ENCODE assay signal across 30 cellular contexts in the genomic region with DNA sequence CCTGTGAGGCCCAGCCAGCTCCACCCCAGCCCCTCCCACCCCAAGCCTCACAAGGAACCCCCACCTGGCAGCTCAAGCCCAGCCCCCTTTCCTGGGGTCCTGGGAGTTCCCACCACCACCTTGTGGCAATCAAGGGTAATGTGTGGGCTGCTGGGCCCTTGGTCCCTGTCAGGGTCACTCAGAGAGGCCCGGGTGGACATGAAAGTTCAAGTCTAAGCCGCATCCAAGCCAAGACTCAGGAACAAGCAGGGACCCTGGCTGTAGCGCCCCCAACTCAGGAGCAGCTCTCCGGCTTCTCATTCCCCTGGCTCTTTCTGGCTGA.
"Had no signal": no experiment of that assay in that cellular context is flagged by ENCODE, and none has a peak within 500 bp of the region (broad histone marks: within the 10 kb centered on the region; RNA-seq: fewer than 3 reads in every experiment).

No MANE protein-coding gene starts in this region.

- H3K4me3 ChIP-seq: adrenal gland, body of pancreas, colonic mucosa, gastrocnemius medialis, right atrium auricular region, stomach, thyroid gland, upper lobe of right lung had no signal

- H3K9me3 Mint-ChIP-seq: activated B cell treated with CpG ODN at 0.5 μM for 24 hours; activated CD8-positive, alpha-beta T cell treated with anti-CD3 and anti-CD28 coated beads for 36 hours had no signal

- H3K4me1 Mint-ChIP-seq: activated B cell treated with CpG ODN at 0.5 μM for 24 hours, mesothelial cell of epicardium had no signal

- H3K4me3 Mint-ChIP-seq: activated B cell treated with CpG ODN at 0.5 μM for 24 hours; activated CD8-positive, alpha-beta T cell treated with anti-CD3 and anti-CD28 coated beads for 36 hours; activated naive CD8-positive, alpha-beta T cell; mesothelial cell of epicardium; naive B cell; stimulated activated naive B cell treated with anti-CD40 and anti-IgM and Interleukin-4, amounts not matched to agents 10 μg/mL and 1 μg/mL and 100 μg/mL, for 72 hours had no signal

- H3K79me2 ChIP-seq: parathyroid adenoma had no signal

- H3K36me3 ChIP-seq: adrenal gland, colonic mucosa, gastrocnemius medialis, right atrium auricular region, stomach, thyroid gland, upper lobe of right lung had no signal

- H3K27me3 Mint-ChIP-seq: activated CD8-positive, alpha-beta T cell treated with anti-CD3 and anti-CD28 coated beads for 36 hours had no signal

- H3K27ac Mint-ChIP-seq: activated B cell treated with CpG ODN at 0.5 μM for 24 hours; activated CD8-positive, alpha-beta T cell treated with anti-CD3 and anti-CD28 coated beads for 36 hours; activated naive CD8-positive, alpha-beta T cell; mesothelial cell of epicardium; naive B cell; stimulated activated naive B cell treated with anti-CD40 and anti-IgM and Interleukin-4, amounts not matched to agents 10 μg/mL and 1 μg/mL and 100 μg/mL, for 72 hours had no signal

- ATAC-seq: activated CD8-positive, alpha-beta T cell treated with anti-CD3 and anti-CD28 coated beads for 36 hours; body of pancreas; gastrocnemius medialis; left cardiac atrium; stimulated activated naive B cell treated with anti-CD40 and anti-IgM and Interleukin-4, amounts not matched to agents 10 μg/mL and 1 μg/mL and 100 μg/mL, for 72 hours; upper lobe of right lung had no signal

- H3K36me3 Mint-ChIP-seq: activated naive CD8-positive, alpha-beta T cell; mesothelial cell of epicardium; naive B cell; stimulated activated naive B cell treated with anti-CD40 and anti-IgM and Interleukin-4, amounts not matched to agents 10 μg/mL and 1 μg/mL and 100 μg/mL, for 72 hours had no signal

- H3K27me3 ChIP-seq: adrenal gland, body of pancreas, colonic mucosa, right atrium auricular region, thyroid gland, upper lobe of right lung had no signal

- H2AFZ ChIP-seq: parathyroid adenoma had no signal

- DNase-seq: activated B cell treated with CpG ODN at 0.5 μM for 24 hours; activated CD4-positive, alpha-beta T cell treated with anti-CD3 and anti-CD28 coated beads, Interleukin-2, amount 50 U/mL, for 1 hour; activated CD8-positive, alpha-beta T cell treated with anti-CD3 and anti-CD28 coated beads for 36 hours; activated effector memory CD4-positive, alpha-beta T cell treated with Interleukin-2 at 50 U/mL for 16 hours; activated naive CD4-positive, alpha-beta T cell treated with Interleukin-2 at 50 U/mL for 16 hours; adrenal gland; aorta; body of pancreas; cerebellar nuclear complex; colonic mucosa; effector memory CD4-positive, alpha-beta T cell; erythroblast; gastrocnemius medialis; head of caudate nucleus; hippocampal formation; left cardiac atrium; mammary epithelial cell; naive B cell; nucleus accumbens; stimulated activated CD4-positive, alpha-beta T cell treated with anti-CD3 and anti-CD28 coated beads, Interleukin-15, amount 100 ng/mL, for 24 hours; stimulated activated CD4-positive, alpha-beta T cell treated with anti-CD3 and anti-CD28 coated beads, Interleukin-2, amount 100 ng/mL, for 24 hours; stimulated activated naive B cell treated with anti-CD40 and anti-IgM and Interleukin-4, amounts not matched to agents 10 μg/mL and 1 μg/mL and 100 μg/mL, for 72 hours; stomach; T-helper 2 cell; thyroid gland; upper lobe of right lung had no signal

- H3K4me1 ChIP-seq: adrenal gland, body of pancreas, colonic mucosa, gastrocnemius medialis, parathyroid adenoma, right atrium auricular region, stomach, thyroid gland, upper lobe of right lung had no signal

- H3K27ac ChIP-seq: adrenal gland, body of pancreas, colonic mucosa, gastrocnemius medialis, parathyroid adenoma, right atrium auricular region, stomach, thyroid gland, upper lobe of right lung had no signal

- H3K9ac ChIP-seq: parathyroid adenoma had no signal

- H3K9me3 ChIP-seq: adrenal gland, body of pancreas, colonic mucosa, gastrocnemius medialis, right atrium auricular region, stomach, thyroid gland, upper lobe of right lung had no signal
